ENCODE assay signal across 9 cellular contexts in genomic region chr3:53159415-53160135, GRCh38. TPM values are rescaled to one million over a fixed set of nuclear protein-coding genes. Genes with fewer than 3 reads are reported as not detected.
DNase-seq lines count a peak whose midpoint lies in the region; ATAC-seq and TF ChIP-seq lines count a peak whose summit lies in the region.
"Had no signal": no experiment of that assay in that cellular context is flagged by ENCODE, and none has a peak within 500 bp of the region (broad histone marks: within the 10 kb centered on the region; RNA-seq: fewer than 3 reads in every experiment).

No MANE protein-coding gene starts in this region.

- peak overlapping the region; percentile 24 for H3K4me3 Mint-ChIP-seq in activated T-helper 2 cell treated with anti-CD3 and anti-CD28 coated beads, Interferon-gamma antibody, Interleukin-2, Interleukin-4, amounts not matched to agents 10 μg/mL and 5 μg/mL and 100 μg/mL, durations not matched to agents 14 hours and 24 hours and 36 hours (ENCODE audit: low read depth)
- H3K4me3 Mint-ChIP-seq in mesothelial cell of epicardium, result peak overlapping the region; percentile 38

- DNase-seq in right cardiac atrium (peak in 2 of 3 donors; percentile 51 to 76), Right ventricle myocardium inferior (ENCODE audit: missing footprints) (no peak), mesothelial cell of epicardium (ENCODE audit: low spot score in 2 of 2, unreplicated experiment in 2 of 2) (no peak), NCI-H524 treated with DMSO at 0.1 percent for 48 hours (lab: John Stamatoyannopoulos, UW) (no peak)
- DNase-seq in activated T-helper 2 cell treated with anti-CD3 and anti-CD28 coated beads, Interferon-gamma antibody, Interleukin-2, Interleukin-4, amounts not matched to agents 10 μg/mL and 5 μg/mL and 100 μg/mL, durations not matched to agents 14 hours and 24 hours and 36 hours (ENCODE audit: low spot score), result no peak
- DNase-seq in stimulated activated CD4-positive, alpha-beta T cell treated with anti-CD3 and anti-CD28 coated beads, Interleukin-12 subunit alpha, Interleukin-12 subunit beta, amount 100 ng/mL, for 4 hours, result no peak
- DNase-seq in stimulated activated CD4-positive, alpha-beta T cell treated with anti-CD3 and anti-CD28 coated beads, Interleukin-2, amount 100 ng/mL, for 24 hours, result no peak

- no peak overlapping the region for H3K27ac Mint-ChIP-seq in activated T-helper 2 cell treated with anti-CD3 and anti-CD28 coated beads, Interferon-gamma antibody, Interleukin-2, Interleukin-4, amounts not matched to agents 10 μg/mL and 5 μg/mL and 100 μg/mL, durations not matched to agents 14 hours and 24 hours and 36 hours
- H3K27ac Mint-ChIP-seq in mesothelial cell of epicardium, result no peak overlapping the region

- H3K27me3 ChIP-seq in right cardiac atrium (ENCODE audit: control insufficient read depth, insufficient read depth), result no peaks in the 10 kb centered on the region

- intact Hi-C loops in right cardiac atrium (cut with DNase I) (loop anchor here in 1 of 4 donors (5.0 kb wide), 1 partner anchor 42 kb away; no protein-coding TSS in a partner anchor), Right ventricle myocardium inferior (cut with DNase I) (loop anchor here (2.0 kb wide), 1 partner anchor 29 kb away; the partner anchor contains the start of gene RFT1)
- intact Hi-C loops in activated T-helper 2 cell treated with anti-CD3 and anti-CD28 coated beads, Interferon-gamma antibody, Interleukin-2, Interleukin-4, amounts not matched to agents 10 μg/mL and 5 μg/mL and 100 μg/mL, durations not matched to agents 14 hours and 24 hours and 36 hours (cut with micrococcal nuclease), result loop anchor here (5.0 kb wide), 1 partner anchor 47 kb away; no protein-coding TSS in a partner anchor

- WGBS in right cardiac atrium, result 52% methylated on average over 7 of the region's 7 CpGs

- H3K9me3 Mint-ChIP-seq in activated T-helper 2 cell treated with anti-CD3 and anti-CD28 coated beads, Interferon-gamma antibody, Interleukin-2, Interleukin-4, amounts not matched to agents 10 μg/mL and 5 μg/mL and 100 μg/mL, durations not matched to agents 14 hours and 24 hours and 36 hours, result no peaks in the 10 kb centered on the region
- no peaks in the 10 kb centered on the region for H3K9me3 Mint-ChIP-seq in mesothelial cell of epicardium

- ATAC-seq in right cardiac atrium, result peak; percentile 3 to 49
- ATAC-seq in Right ventricle myocardium inferior, result no peak
- no peak for ATAC-seq in GM19324 (IDR thresholded peaks at IDR 0.05; ENCODE audit: low FRiP score, unreplicated experiment)

- H3K27me3 Mint-ChIP-seq in activated T-helper 2 cell treated with anti-CD3 and anti-CD28 coated beads, Interferon-gamma antibody, Interleukin-2, Interleukin-4, amounts not matched to agents 10 μg/mL and 5 μg/mL and 100 μg/mL, durations not matched to agents 14 hours and 24 hours and 36 hours (ENCODE audit: low read depth), result peaks cover 28% of the 10 kb centered on the region
- peaks cover 41% of the 10 kb centered on the region for H3K27me3 Mint-ChIP-seq in mesothelial cell of epicardium (ENCODE audit: low read depth)

- H3K4me3 ChIP-seq in right cardiac atrium (ENCODE audit: low read length), result no peak overlapping the region
- H3K4me3 ChIP-seq: K562 had no signal

- H3K36me3 Mint-ChIP-seq in activated T-helper 2 cell treated with anti-CD3 and anti-CD28 coated beads, Interferon-gamma antibody, Interleukin-2, Interleukin-4, amounts not matched to agents 10 μg/mL and 5 μg/mL and 100 μg/mL, durations not matched to agents 14 hours and 24 hours and 36 hours (ENCODE audit: low read depth), result no peaks in the 10 kb centered on the region
- H3K36me3 Mint-ChIP-seq in mesothelial cell of epicardium, result no peaks in the 10 kb centered on the region

- peaks cover 24% of the 10 kb centered on the region for H3K4me1 Mint-ChIP-seq in activated T-helper 2 cell treated with anti-CD3 and anti-CD28 coated beads, Interferon-gamma antibody, Interleukin-2, Interleukin-4, amounts not matched to agents 10 μg/mL and 5 μg/mL and 100 μg/mL, durations not matched to agents 14 hours and 24 hours and 36 hours (ENCODE audit: low read depth)
- H3K4me1 Mint-ChIP-seq in mesothelial cell of epicardium, result peaks cover 39% of the 10 kb centered on the region

- no peaks in the 10 kb centered on the region for H3K9me3 ChIP-seq in right cardiac atrium (ENCODE audit: control insufficient read depth, low read length)

- TF ChIP-seq CTCF in mesothelial cell of epicardium (IDR thresholded peaks at IDR 0.05; ENCODE audit: unreplicated experiment), result no peak

- no peak overlapping the region for H3K27ac ChIP-seq in right cardiac atrium (ENCODE audit: low read length)

- H3K4me1 ChIP-seq in right cardiac atrium (ENCODE audit: control insufficient read depth, insufficient read depth, low read length), result peaks cover 22% of the 10 kb centered on the region

RNA-seq across cellular contexts. Expression of gene PRKCD, which starts 1.4 kb away (rescaled TPM):
- 10 to 100 TPM; 26.2 to 34.4 (median 31.3) TPM for total RNA-seq in right cardiac atrium
- 20.9 TPM for polyA plus RNA-seq in right cardiac atrium
- total RNA-seq in Right ventricle myocardium inferior, result 16.9 TPM
- 30.6 and 31.7 TPM in 2 replicates for total RNA-seq in activated T-helper 2 cell treated with anti-CD3 and anti-CD28 coated beads, Interferon-gamma antibody, Interleukin-2, Interleukin-4, amounts not matched to agents 10 μg/mL and 5 μg/mL and 100 μg/mL, durations not matched to agents 14 hours and 24 hours and 36 hours
- 15.2 to 17.0 TPM (median 16.1 TPM) in 3 replicates for total RNA-seq in mesothelial cell of epicardium

RNA-seq across cellular contexts. Expression of gene RFT1, which starts 29.3 kb away (rescaled TPM):
- total RNA-seq in right cardiac atrium, result 10 to 100 TPM; 10.6 to 12.9 (median 12.6) TPM
- polyA plus RNA-seq in right cardiac atrium, result 7.0 TPM
- total RNA-seq in Right ventricle myocardium inferior, result 11.0 TPM
- total RNA-seq in activated T-helper 2 cell treated with anti-CD3 and anti-CD28 coated beads, Interferon-gamma antibody, Interleukin-2, Interleukin-4, amounts not matched to agents 10 μg/mL and 5 μg/mL and 100 μg/mL, durations not matched to agents 14 hours and 24 hours and 36 hours, result 36.4 and 38.8 TPM in 2 replicates
- 27.7 to 30.4 TPM (median 28.3 TPM) in 3 replicates for total RNA-seq in mesothelial cell of epicardium

Comparison
In these comparisons a context has a peak if more than half of its experiments do, and no peak if none do; other contexts are left out.
1. ATAC-seq: peak in right cardiac atrium (2 of 2); none in Right ventricle myocardium inferior (single experiment) and GM19324 (single experiment).
2. DNase-seq: peak in right cardiac atrium (2 of 3); none in Right ventricle myocardium inferior (single experiment), activated T-helper 2 cell treated with anti-CD3 and anti-CD28 coated beads, Interferon-gamma antibody, Interleukin-2, Interleukin-4, amounts not matched to agents 10 μg/mL and 5 μg/mL and 100 μg/mL, durations not matched to agents 14 hours and 24 hours and 36 hours (single experiment), mesothelial cell of epicardium (0 of 2), NCI-H524 treated with DMSO at 0.1 percent for 48 hours (single experiment), stimulated activated CD4-positive, alpha-beta T cell treated with anti-CD3 and anti-CD28 coated beads, Interleukin-12 subunit alpha, Interleukin-12 subunit beta, amount 100 ng/mL, for 4 hours (single experiment) and stimulated activated CD4-positive, alpha-beta T cell treated with anti-CD3 and anti-CD28 coated beads, Interleukin-2, amount 100 ng/mL, for 24 hours (0 of 2).